Comparison of ENCODE assay signal across 1 cellular context in the genomic region with DNA sequence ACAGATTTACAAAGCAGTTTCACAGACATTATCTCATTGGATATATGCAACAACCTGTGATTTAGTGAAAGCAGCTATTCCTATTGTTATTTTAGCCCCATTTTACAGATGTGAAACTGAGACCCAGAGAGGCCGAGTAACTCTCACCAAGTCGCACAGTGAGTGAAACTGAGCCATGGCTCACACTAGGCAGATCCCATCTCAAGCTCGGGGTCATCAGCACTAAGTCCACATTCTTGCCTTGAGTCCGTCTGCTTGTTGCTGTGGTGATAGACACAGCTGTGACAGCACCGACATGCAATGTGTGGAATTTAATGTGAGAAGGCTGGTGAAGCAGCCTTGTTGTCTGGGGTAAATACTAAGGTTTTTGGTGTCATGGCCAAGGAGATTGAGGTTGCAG.
TF ChIP-seq lines count a peak whose summit lies in the region.

No MANE protein-coding gene starts in this region.

TF ChIP-seq in GM23338, 12 proteins besides CTCF, POLR2A, EP300 and RAD21 (continued from another document):
- TF ChIP-seq, protein P1, sequence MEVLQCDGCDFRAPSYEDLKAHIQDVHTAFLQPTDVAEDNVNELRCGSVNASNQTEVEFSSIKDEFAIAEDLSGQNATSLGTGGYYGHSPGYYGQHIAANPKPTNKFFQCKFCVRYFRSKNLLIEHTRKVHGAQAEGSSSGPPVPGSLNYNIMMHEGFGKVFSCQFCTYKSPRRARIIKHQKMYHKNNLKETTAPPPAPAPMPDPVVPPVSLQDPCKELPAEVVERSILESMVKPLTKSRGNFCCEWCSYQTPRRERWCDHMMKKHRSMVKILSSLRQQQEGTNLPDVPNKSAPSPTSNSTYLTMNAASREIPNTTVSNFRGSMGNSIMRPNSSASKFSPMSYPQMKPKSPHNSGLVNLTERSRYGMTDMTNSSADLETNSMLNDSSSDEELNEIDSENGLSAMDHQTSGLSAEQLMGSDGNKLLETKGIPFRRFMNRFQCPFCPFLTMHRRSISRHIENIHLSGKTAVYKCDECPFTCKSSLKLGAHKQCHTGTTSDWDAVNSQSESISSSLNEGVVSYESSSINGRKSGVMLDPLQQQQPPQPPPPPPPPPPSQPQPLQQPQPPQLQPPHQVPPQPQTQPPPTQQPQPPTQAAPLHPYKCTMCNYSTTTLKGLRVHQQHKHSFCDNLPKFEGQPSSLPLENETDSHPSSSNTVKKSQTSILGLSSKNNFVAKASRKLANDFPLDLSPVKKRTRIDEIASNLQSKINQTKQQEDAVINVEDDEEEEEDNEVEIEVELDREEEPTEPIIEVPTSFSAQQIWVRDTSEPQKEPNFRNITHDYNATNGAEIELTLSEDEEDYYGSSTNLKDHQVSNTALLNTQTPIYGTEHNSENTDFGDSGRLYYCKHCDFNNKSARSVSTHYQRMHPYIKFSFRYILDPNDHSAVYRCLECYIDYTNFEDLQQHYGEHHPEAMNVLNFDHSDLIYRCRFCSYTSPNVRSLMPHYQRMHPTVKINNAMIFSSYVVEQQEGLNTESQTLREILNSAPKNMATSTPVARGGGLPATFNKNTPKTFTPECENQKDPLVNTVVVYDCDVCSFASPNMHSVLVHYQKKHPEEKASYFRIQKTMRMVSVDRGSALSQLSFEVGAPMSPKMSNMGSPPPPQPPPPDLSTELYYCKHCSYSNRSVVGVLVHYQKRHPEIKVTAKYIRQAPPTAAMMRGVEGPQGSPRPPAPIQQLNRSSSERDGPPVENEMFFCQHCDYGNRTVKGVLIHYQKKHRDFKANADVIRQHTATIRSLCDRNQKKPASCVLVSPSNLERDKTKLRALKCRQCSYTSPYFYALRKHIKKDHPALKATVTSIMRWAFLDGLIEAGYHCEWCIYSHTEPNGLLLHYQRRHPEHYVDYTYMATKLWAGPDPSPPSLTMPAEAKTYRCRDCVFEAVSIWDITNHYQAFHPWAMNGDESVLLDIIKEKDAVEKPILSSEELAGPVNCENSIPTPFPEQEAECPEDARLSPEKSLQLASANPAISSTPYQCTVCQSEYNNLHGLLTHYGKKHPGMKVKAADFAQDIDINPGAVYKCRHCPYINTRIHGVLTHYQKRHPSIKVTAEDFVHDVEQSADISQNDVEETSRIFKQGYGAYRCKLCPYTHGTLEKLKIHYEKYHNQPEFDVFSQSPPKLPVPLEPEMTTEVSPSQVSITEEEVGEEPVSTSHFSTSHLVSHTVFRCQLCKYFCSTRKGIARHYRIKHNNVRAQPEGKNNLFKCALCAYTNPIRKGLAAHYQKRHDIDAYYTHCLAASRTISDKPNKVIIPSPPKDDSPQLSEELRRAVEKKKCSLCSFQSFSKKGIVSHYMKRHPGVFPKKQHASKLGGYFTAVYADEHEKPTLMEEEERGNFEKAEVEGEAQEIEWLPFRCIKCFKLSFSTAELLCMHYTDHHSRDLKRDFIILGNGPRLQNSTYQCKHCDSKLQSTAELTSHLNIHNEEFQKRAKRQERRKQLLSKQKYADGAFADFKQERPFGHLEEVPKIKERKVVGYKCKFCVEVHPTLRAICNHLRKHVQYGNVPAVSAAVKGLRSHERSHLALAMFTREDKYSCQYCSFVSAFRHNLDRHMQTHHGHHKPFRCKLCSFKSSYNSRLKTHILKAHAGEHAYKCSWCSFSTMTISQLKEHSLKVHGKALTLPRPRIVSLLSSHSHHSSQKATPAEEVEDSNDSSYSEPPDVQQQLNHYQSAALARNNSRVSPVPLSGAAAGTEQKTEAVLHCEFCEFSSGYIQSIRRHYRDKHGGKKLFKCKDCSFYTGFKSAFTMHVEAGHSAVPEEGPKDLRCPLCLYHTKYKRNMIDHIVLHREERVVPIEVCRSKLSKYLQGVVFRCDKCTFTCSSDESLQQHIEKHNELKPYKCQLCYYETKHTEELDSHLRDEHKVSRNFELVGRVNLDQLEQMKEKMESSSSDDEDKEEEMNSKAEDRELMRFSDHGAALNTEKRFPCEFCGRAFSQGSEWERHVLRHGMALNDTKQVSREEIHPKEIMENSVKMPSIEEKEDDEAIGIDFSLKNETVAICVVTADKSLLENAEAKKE (CRISPR knock-in tag; IDR thresholded peaks at IDR 0.05): no peak
- TF ChIP-seq POLR2AphosphoS5 (IDR thresholded peaks at IDR 0.05; ENCODE audit: low read depth) (no peak), ZNF114 (CRISPR knock-in tag; IDR thresholded peaks at IDR 0.05) (no peak), EZH2phosphoT487 (IDR thresholded peaks at IDR 0.05; ENCODE audit: unreplicated experiment) (no peak), EZH2 (IDR thresholded peaks at IDR 0.05; ENCODE audit: low read depth, unreplicated experiment) (no peak), STAT1 (IDR thresholded peaks at IDR 0.05; ENCODE audit: unreplicated experiment) (no peak), CREB1 (CRISPR knock-in tag; IDR thresholded peaks at IDR 0.05; ENCODE audit: low read depth) (no peak), ZNF331 (CRISPR knock-in tag; IDR thresholded peaks at IDR 0.05; ENCODE audit: low read depth) (no peak)
- TF ChIP-seq, protein P2, sequence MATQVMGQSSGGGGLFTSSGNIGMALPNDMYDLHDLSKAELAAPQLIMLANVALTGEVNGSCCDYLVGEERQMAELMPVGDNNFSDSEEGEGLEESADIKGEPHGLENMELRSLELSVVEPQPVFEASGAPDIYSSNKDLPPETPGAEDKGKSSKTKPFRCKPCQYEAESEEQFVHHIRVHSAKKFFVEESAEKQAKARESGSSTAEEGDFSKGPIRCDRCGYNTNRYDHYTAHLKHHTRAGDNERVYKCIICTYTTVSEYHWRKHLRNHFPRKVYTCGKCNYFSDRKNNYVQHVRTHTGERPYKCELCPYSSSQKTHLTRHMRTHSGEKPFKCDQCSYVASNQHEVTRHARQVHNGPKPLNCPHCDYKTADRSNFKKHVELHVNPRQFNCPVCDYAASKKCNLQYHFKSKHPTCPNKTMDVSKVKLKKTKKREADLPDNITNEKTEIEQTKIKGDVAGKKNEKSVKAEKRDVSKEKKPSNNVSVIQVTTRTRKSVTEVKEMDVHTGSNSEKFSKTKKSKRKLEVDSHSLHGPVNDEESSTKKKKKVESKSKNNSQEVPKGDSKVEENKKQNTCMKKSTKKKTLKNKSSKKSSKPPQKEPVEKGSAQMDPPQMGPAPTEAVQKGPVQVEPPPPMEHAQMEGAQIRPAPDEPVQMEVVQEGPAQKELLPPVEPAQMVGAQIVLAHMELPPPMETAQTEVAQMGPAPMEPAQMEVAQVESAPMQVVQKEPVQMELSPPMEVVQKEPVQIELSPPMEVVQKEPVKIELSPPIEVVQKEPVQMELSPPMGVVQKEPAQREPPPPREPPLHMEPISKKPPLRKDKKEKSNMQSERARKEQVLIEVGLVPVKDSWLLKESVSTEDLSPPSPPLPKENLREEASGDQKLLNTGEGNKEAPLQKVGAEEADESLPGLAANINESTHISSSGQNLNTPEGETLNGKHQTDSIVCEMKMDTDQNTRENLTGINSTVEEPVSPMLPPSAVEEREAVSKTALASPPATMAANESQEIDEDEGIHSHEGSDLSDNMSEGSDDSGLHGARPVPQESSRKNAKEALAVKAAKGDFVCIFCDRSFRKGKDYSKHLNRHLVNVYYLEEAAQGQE (IDR thresholded peaks at IDR 0.05; ENCODE audit: unreplicated experiment): no peak
